Comparison of ENCODE assay signal across 8 cellular contexts in genomic region chr9:68704804-68705635, GRCh38. TPM values are rescaled to one million over a fixed set of nuclear protein-coding genes. Genes with fewer than 3 reads are reported as not detected.
DNase-seq lines count a peak whose midpoint lies in the region; ATAC-seq and TF ChIP-seq lines count a peak whose summit lies in the region.

PIP5K1B (plus strand) TSS chr9:68705240; CDS start chr9:68822615, 117,375 bp downstream.

- H3K4ac ChIP-seq in IMR-90 (ENCODE audit: low read depth, low read length), result no peak within 1 kb of the TSS

- H3K27me3 ChIP-seq in GM06990 (replicated peaks; ENCODE audit: control insufficient read depth, insufficient read depth, low read length) (no peaks in the 10 kb centered on the region), IMR-90 (ENCODE audit: control insufficient read depth, insufficient read depth, low read length) (peaks cover 29% of the 10 kb centered on the region), breast epithelium (peaks cover 0 to 10% of the 10 kb centered on the region in 2 donors), skeletal muscle tissue (ENCODE audit: control insufficient read depth in 3 of 3, insufficient read depth in 3 of 3, low read length in 3 of 3) (peaks cover 2 to 7% (median 4%) of the 10 kb centered on the region in 3 donors)

- H4K5ac ChIP-seq in IMR-90 (ENCODE audit: low read depth, low read length), result no peak within 1 kb of the TSS

- no peak within 1 kb of the TSS for H3K14ac ChIP-seq in IMR-90 (replicated peaks; ENCODE audit: low read depth, low read length)

- H2BK120ac ChIP-seq in IMR-90 (ENCODE audit: low read depth, low read length), result no peak within 1 kb of the TSS

- TF ChIP-seq POLR2A in IMR-90 (IDR thresholded peaks at IDR 0.05; ENCODE audit: low read depth, low read length) (no peak), Raji (IDR thresholded peaks at IDR 0.05; ENCODE audit: insufficient read depth, low read depth, low read length) (peak; percentile 39; the same call in 1 of the 2 replicates), breast epithelium (IDR thresholded peaks at IDR 0.05) (no peak)

- peak within 1 kb of the TSS; percentile 85 for H2AFZ ChIP-seq in IMR-90 (replicated peaks; ENCODE audit: low read length, poor library complexity)

- H3K4me3 ChIP-seq in GM06990 (replicated peaks; ENCODE audit: low read depth, low read length), result peak within 1 kb of the TSS; percentile 96
- peak within 1 kb of the TSS; percentile 44 for H3K4me3 ChIP-seq in IMR-90 (ENCODE audit: insufficient read depth, low read depth, low read length)
- peak within 1 kb of the TSS; percentile 51 to 79 (median 73) for H3K4me3 ChIP-seq in breast epithelium
- peak within 1 kb of the TSS; percentile 80 to 87 (median 85) for H3K4me3 ChIP-seq in skeletal muscle tissue (ENCODE audit: low read length in 3 of 3)

- peaks cover 2% of the 10 kb centered on the region for H3K36me3 ChIP-seq in GM06990 (ENCODE audit: control insufficient read depth, insufficient read depth, low read length)
- no peaks in the 10 kb centered on the region for H3K36me3 ChIP-seq in IMR-90 (ENCODE audit: control insufficient read depth, insufficient read depth, low read length)
- no peaks in the 10 kb centered on the region for H3K36me3 ChIP-seq in breast epithelium
- H3K36me3 ChIP-seq in skeletal muscle tissue (ENCODE audit: control insufficient read depth in 3 of 3, insufficient read depth in 3 of 3, low read length in 3 of 3), result no peaks in the 10 kb centered on the region

- H3K9ac ChIP-seq in IMR-90 (ENCODE audit: low read depth, low read length) (no peak within 1 kb of the TSS), skeletal muscle tissue (ENCODE audit: low read depth in 1 of 3, low read length in 3 of 3) (peak within 1 kb of the TSS; percentile 80 to 86 (median 86))

- TF ChIP-seq CTCF in GM06990 (IDR thresholded peaks at IDR 0.05; ENCODE audit: insufficient read depth, low read length, poor library complexity, severe bottlenecking) (peak; percentile 18), IMR-90 (conservative IDR thresholded peaks at IDR 0.05; ENCODE audit: low read depth, low read length) (no peak), breast epithelium (IDR thresholded peaks at IDR 0.05) (no peak)

- CTCF ChIA-PET in IMR-90 (lab: Yijun Ruan, JAX), result no interaction called here

- intact Hi-C loops in IMR-90 (cut with micrococcal nuclease) (loop anchor here (10.0 kb wide), 1 partner anchor 320 kb away; no protein-coding TSS in a partner anchor), breast epithelium (cut with DNase I; ENCODE audit: low total_unique reads) (no loop called here)

- no peak within 1 kb of the TSS for H3K56ac ChIP-seq in IMR-90 (ENCODE audit: extremely low read depth, insufficient read depth, low read length)

- no peak for TF ChIP-seq RAD21 in IMR-90 (IDR thresholded peaks at IDR 0.05; ENCODE audit: low read length)

- H3K4me1 ChIP-seq in IMR-90 (ENCODE audit: control insufficient read depth, insufficient read depth, low read length) (no peaks in the 10 kb centered on the region), breast epithelium (peaks cover 0 to 13% of the 10 kb centered on the region in 2 donors), skeletal muscle tissue (ENCODE audit: control insufficient read depth in 3 of 3, insufficient read depth in 3 of 3, low read length in 3 of 3) (peaks cover 6 to 23% (median 13%) of the 10 kb centered on the region in 3 donors)

- H3K9me3 ChIP-seq in IMR-90 (ENCODE audit: control insufficient read depth, insufficient read depth, low read length), result no peaks in the 10 kb centered on the region
- no peaks in the 10 kb centered on the region for H3K9me3 ChIP-seq in breast epithelium
- H3K9me3 ChIP-seq in skeletal muscle tissue (ENCODE audit: control insufficient read depth in 3 of 3, low read length in 3 of 3), result no peaks in the 10 kb centered on the region

- DNase-seq in GM06990 (ENCODE audit: extremely low read depth, insufficient read length) (peak; percentile 90), IMR-90 (peak; percentile 29), breast epithelium (ENCODE audit: low spot score in 2 of 2) (peak; percentile 65 to 74), islet precursor cell (peak; percentile 92), GOT3 (lab: John Stamatoyannopoulos, UW) (no peak)

- no peaks in the 10 kb centered on the region for H3K79me1 ChIP-seq in IMR-90 (ENCODE audit: low read depth in 1 of 2, low read length in 2 of 2)

- H3K9me1 ChIP-seq in IMR-90 (ENCODE audit: insufficient read depth, low read length), result no peaks in the 10 kb centered on the region

- no peak within 1 kb of the TSS for H2BK15ac ChIP-seq in IMR-90 (ENCODE audit: low read depth, low read length)

- H2AK5ac ChIP-seq in IMR-90 (ENCODE audit: low read depth, low read length), result no peak within 1 kb of the TSS

- H3K27ac ChIP-seq in IMR-90 (ENCODE audit: insufficient read depth, low read length) (no peak within 1 kb of the TSS), breast epithelium (peak within 1 kb of the TSS; percentile 64 to 80), skeletal muscle tissue (ENCODE audit: low read depth, low read length) (peak within 1 kb of the TSS; percentile 68)

- H3K18ac ChIP-seq in IMR-90 (ENCODE audit: low read depth, low read length), result no peak within 1 kb of the TSS

- peak; percentile 77 for ATAC-seq in GM21528 (IDR thresholded peaks at IDR 0.05; ENCODE audit: low FRiP score, unreplicated experiment)
- peak; percentile 97 for ATAC-seq in IMR-90 (ENCODE audit: low read depth)

- no peak within 1 kb of the TSS for H4K8ac ChIP-seq in IMR-90 (ENCODE audit: low read depth in 2 of 2, low read length in 2 of 2)

- H2BK20ac ChIP-seq in IMR-90 (ENCODE audit: low read depth, low read length), result no peak within 1 kb of the TSS

- no peak within 1 kb of the TSS for H3K23ac ChIP-seq in IMR-90 (ENCODE audit: low read depth, low read length)

- no peak within 1 kb of the TSS for H2BK5ac ChIP-seq in IMR-90 (ENCODE audit: low read depth, low read length, poor library complexity, severe bottlenecking)

- no peaks in the 10 kb centered on the region for H4K20me1 ChIP-seq in IMR-90 (ENCODE audit: insufficient read depth, low read length)

- no peak within 1 kb of the TSS for H4K91ac ChIP-seq in IMR-90 (ENCODE audit: insufficient read depth, low read depth, low read length)

- dilution Hi-C loops in IMR-90 (cut with HindIII; ENCODE audit: low sequenced_read_pairs, unreplicated experiment), result no loop called here

- H3K4me2 ChIP-seq in IMR-90 (ENCODE audit: low read depth, low read length), result peak within 1 kb of the TSS; percentile 83

- BruUV-seq in IMR-90 (replicated peaks; lab: Mats Ljungman, UMichigan), result no TSS peak

- POLR2A ChIA-PET in IMR-90 (lab: Charles Lee; ENCODE audit: unreplicated experiment), result no interaction called here

- WGBS in IMR-90 (ENCODE audit: extremely low coverage in 2 of 2, insufficient read length in 1 of 2), 2 experiments, result 1% methylated on average over 21 of the region's 99 CpGs; no CpG with 5 or more reads in 1 of the 2 experiments

- in situ Hi-C loops in IMR-90 (cut with MboI; ENCODE audit: low sequenced_read_pairs), result no loop called here

- H2AK9ac ChIP-seq in IMR-90 (replicated peaks; ENCODE audit: low read depth, low read length, poor library complexity), result peak within 1 kb of the TSS; percentile 45

TF ChIP-seq in IMR-90, 13 proteins besides CTCF, POLR2A, EP300 and RAD21:
- TF ChIP-seq NFE2L2 (IDR thresholded peaks at IDR 0.05; ENCODE audit: low read depth, low read length) (no peak), MXI1 (IDR thresholded peaks at IDR 0.05; ENCODE audit: borderline replicate concordance, low read depth, low read length) (no peak), CEBPB (IDR thresholded peaks at IDR 0.05; ENCODE audit: low read depth, low read length) (no peak)

RNA-seq across cellular contexts. Expression of gene PIP5K1B, which starts in this region (rescaled TPM):
- total RNA-seq in IMR-90 (2012; rRNA removed) (not detected in 2 replicates), breast epithelium (10 to 100 TPM in 1 of 3 donors, 1 to 10 TPM in 1, under 1 TPM in 1; 0.80 to 11.1 (median 9.8) TPM), skeletal muscle tissue (2.1 TPM)
- not detected in 2 replicates for polyA plus RNA-seq in IMR-90 (2012; rRNA removed)
- not detected in 2 replicates for polyA plus RNA-seq in IMR-90 (2012; cell fraction: cytosol; rRNA removed)
- not detected in 2 replicates for polyA plus RNA-seq in IMR-90 (2012; cell fraction: nucleus; rRNA removed; ENCODE audit: low replicate concordance)

Comparison
In these comparisons a context has a peak if more than half of its experiments do, and no peak if none do; other contexts are left out.
1. Peak in DNase-seq, ATAC-seq, H3K4me3 ChIP-seq and H3K4me2 ChIP-seq in IMR-90; RNA of the gene not detected or under 1 TPM.
2. H3K4me3 ChIP-seq: peak in every context shown above with its lines; median percentile 96 in GM06990; 85 in skeletal muscle tissue; 73 in breast epithelium; 44 in IMR-90.